In the genomic region with DNA sequence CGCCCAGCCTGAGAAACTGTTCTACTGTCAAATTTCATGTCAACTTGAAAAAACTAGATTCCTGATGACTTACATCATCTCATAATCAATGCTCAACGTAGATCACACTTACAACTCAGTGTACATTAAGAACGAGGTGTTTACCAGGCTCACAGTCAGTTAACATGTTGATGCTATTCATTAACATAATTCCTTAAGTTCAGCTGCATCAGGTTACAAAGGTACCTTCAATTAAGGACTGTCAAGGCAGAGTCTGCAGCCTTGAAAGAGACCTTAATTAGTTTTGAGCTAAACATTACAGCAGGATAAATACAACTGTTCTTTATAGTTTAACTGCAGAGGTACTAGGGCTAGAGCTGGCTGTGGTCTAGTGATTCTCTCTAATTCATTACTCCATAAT, we compare ENCODE assay signal across 9 cellular contexts. TPM values are rescaled to one million over a fixed set of nuclear protein-coding genes. Genes with fewer than 3 reads are reported as not detected.
DNase-seq lines count a peak whose midpoint lies in the region; ATAC-seq, FAIRE-seq and TF ChIP-seq lines count a peak whose summit lies in the region.
"Had no signal": no experiment of that assay in that cellular context is flagged by ENCODE, and none has a peak within 500 bp of the region (broad histone marks: within the 10 kb centered on the region; RNA-seq: fewer than 3 reads in every experiment).

No MANE protein-coding gene starts in this region.

- TF ChIP-seq POLR2A in NB4 (IDR thresholded peaks at IDR 0.05; ENCODE audit: extremely low read depth, insufficient read length) (no peak), GM12891 (IDR thresholded peaks at IDR 0.05; ENCODE audit: low read depth, low read length) (no peak)

- H3K9ac ChIP-seq in neural progenitor cell = no peak overlapping the region

- H3K27me3 ChIP-seq in CD4-positive, alpha-beta T cell (ENCODE audit: control insufficient read depth, insufficient read depth, low read length) = no peaks in the 10 kb centered on the region
- H3K27me3 ChIP-seq in neural progenitor cell = no peaks in the 10 kb centered on the region

- peaks cover 43% of the 10 kb centered on the region for H3K79me2 ChIP-seq in neural progenitor cell (ENCODE audit: low read depth)

- H3K27ac Mint-ChIP-seq in CD4-positive, alpha-beta T cell = peak overlapping the region; percentile 97
- peak overlapping the region; percentile 99 for H3K27ac Mint-ChIP-seq in dendritic cell treated with granulocyte-macrophage colony-stimulating factor and Interleukin-4, amounts not matched to agents 40 ng/mL and 50 ng/mL, for 4 days
- H3K27ac Mint-ChIP-seq in neural progenitor cell = no peak overlapping the region

- peaks cover 16% of the 10 kb centered on the region for H3K4me1 ChIP-seq in neural progenitor cell

- no peak overlapping the region for H3K27ac ChIP-seq in CD4-positive, alpha-beta T cell (ENCODE audit: low read depth, low read length)
- H3K27ac ChIP-seq in neural progenitor cell = no peak overlapping the region

- DNase-seq in CD4-positive, alpha-beta T cell = no peak
- DNase-seq in NB4 (ENCODE audit: low read depth) (no peak), neural progenitor cell (ENCODE audit: low spot score) (no peak), SK-N-DZ (ENCODE audit: low spot score) (no peak), omental fat pad (ENCODE audit: low spot score) (no peak), DMS79 treated with DMSO at 0.1 percent for 48 hours (lab: John Stamatoyannopoulos, UW) (no peak), GM12891 (ENCODE audit: insufficient read length, low spot score) (no peak)
- DNase-seq: stimulated activated CD4-positive, alpha-beta T cell treated with anti-CD3 and anti-CD28 coated beads, Interleukin-15, amount 100 ng/mL, for 24 hours had no signal

- no peaks in the 10 kb centered on the region for H3K27me3 Mint-ChIP-seq in CD4-positive, alpha-beta T cell
- H3K27me3 Mint-ChIP-seq in dendritic cell treated with granulocyte-macrophage colony-stimulating factor and Interleukin-4, amounts not matched to agents 40 ng/mL and 50 ng/mL, for 4 days = no peaks in the 10 kb centered on the region
- H3K27me3 Mint-ChIP-seq in neural progenitor cell (ENCODE audit: insufficient read depth, low read depth) = peaks cover 7% of the 10 kb centered on the region

- peaks cover 69% of the 10 kb centered on the region for H3K36me3 Mint-ChIP-seq in CD4-positive, alpha-beta T cell (ENCODE audit: low read depth)
- H3K36me3 Mint-ChIP-seq in dendritic cell treated with granulocyte-macrophage colony-stimulating factor and Interleukin-4, amounts not matched to agents 40 ng/mL and 50 ng/mL, for 4 days (ENCODE audit: low read depth) = peaks cover 64% of the 10 kb centered on the region
- peaks cover 27% of the 10 kb centered on the region for H3K36me3 Mint-ChIP-seq in neural progenitor cell

- ATAC-seq in CD4-positive, alpha-beta T cell (ENCODE audit: poor library complexity) = no peak
- ATAC-seq in omental fat pad (ENCODE audit: low FRiP score) = no peak

- H3K4me3 ChIP-seq in NB4 (ENCODE audit: low read depth, low read length) (peak overlapping the region; percentile 81), neural progenitor cell (peak overlapping the region; percentile 99)

- H3K4me1 Mint-ChIP-seq in CD4-positive, alpha-beta T cell (ENCODE audit: low read depth) = peaks cover 58% of the 10 kb centered on the region
- peaks cover 71% of the 10 kb centered on the region for H3K4me1 Mint-ChIP-seq in dendritic cell treated with granulocyte-macrophage colony-stimulating factor and Interleukin-4, amounts not matched to agents 40 ng/mL and 50 ng/mL, for 4 days (ENCODE audit: low read depth)
- H3K4me1 Mint-ChIP-seq in neural progenitor cell = peaks cover 37% of the 10 kb centered on the region

- peak overlapping the region; percentile 94 for H3K4me2 ChIP-seq in neural progenitor cell

- H3F3A ChIP-seq in neural progenitor cell (ENCODE audit: low read depth) = peaks cover 20% of the 10 kb centered on the region

- CTCF ChIA-PET in CD4-positive, alpha-beta T cell (lab: Charles Lee) = interaction anchor here (1.0 to 1.6 kb wide), 2 partner anchors 9 to 46 kb away, joined by 3 to 7 read pairs; no protein-coding TSS in a partner anchor

- TF ChIP-seq CTCF in CD4-positive, alpha-beta T cell (IDR thresholded peaks at IDR 0.05) = no peak
- no peak for TF ChIP-seq CTCF in NB4 (IDR thresholded peaks at IDR 0.05; ENCODE audit: low read depth, low read length)
- no peak for TF ChIP-seq CTCF in neural progenitor cell (IDR thresholded peaks at IDR 0.05)
- no peak for TF ChIP-seq CTCF in omental fat pad (IDR thresholded peaks at IDR 0.05)

- no peaks in the 10 kb centered on the region for H3K9me3 Mint-ChIP-seq in CD4-positive, alpha-beta T cell
- H3K9me3 Mint-ChIP-seq in dendritic cell treated with granulocyte-macrophage colony-stimulating factor and Interleukin-4, amounts not matched to agents 40 ng/mL and 50 ng/mL, for 4 days = no peaks in the 10 kb centered on the region
- H3K9me3 Mint-ChIP-seq in neural progenitor cell = no peaks in the 10 kb centered on the region

- peak overlapping the region; percentile 99 for H3K4me3 Mint-ChIP-seq in CD4-positive, alpha-beta T cell
- H3K4me3 Mint-ChIP-seq in dendritic cell treated with granulocyte-macrophage colony-stimulating factor and Interleukin-4, amounts not matched to agents 40 ng/mL and 50 ng/mL, for 4 days = peak overlapping the region; percentile 90
- peak overlapping the region; percentile 93 for H3K4me3 Mint-ChIP-seq in neural progenitor cell

- H3K36me3 ChIP-seq in neural progenitor cell = peaks cover 10% of the 10 kb centered on the region

- FAIRE-seq in GM12891 (lab: Jason Lieb, UNC) = no peak

- H3K9me3 ChIP-seq in CD4-positive, alpha-beta T cell (ENCODE audit: control insufficient read depth, low read length) = no peaks in the 10 kb centered on the region
- H3K9me3 ChIP-seq in neural progenitor cell (ENCODE audit: low read depth) = no peaks in the 10 kb centered on the region

- no peak overlapping the region for H2AFZ ChIP-seq in neural progenitor cell (replicated peaks)

- POLR2A ChIA-PET in CD4-positive, alpha-beta T cell (lab: Charles Lee) = interaction anchor here (0.8 to 4.3 kb wide), 6 partner anchors 9 to 79 kb away, joined by 3 to 65 read pairs (median 6); no protein-coding TSS in a partner anchor

- H4K20me1 ChIP-seq in neural progenitor cell (ENCODE audit: low read depth) = peaks cover 37% of the 10 kb centered on the region

- intact Hi-C loops in CD4-positive, alpha-beta T cell (cut with DNase I, micrococcal nuclease) = loop anchor here (1.0 to 10.0 kb wide), 9 partner anchors 15 to 510 kb away; partner anchors contain the start of gene AXIN2 (in 1 of the 2)
- intact Hi-C loops in dendritic cell treated with granulocyte-macrophage colony-stimulating factor and Interleukin-4, amounts not matched to agents 40 ng/mL and 50 ng/mL, for 4 days (cut with micrococcal nuclease) = loop anchor here (5.0 kb wide), 3 partner anchors 37 to 48 kb away; no protein-coding TSS in a partner anchor

TF ChIP-seq in GM12891, 5 proteins besides CTCF, POLR2A, EP300 and RAD21:
- no peak for TF ChIP-seq POU2F2 (IDR thresholded peaks at IDR 0.05; ENCODE audit: low read depth, low read length)
- no peak for TF ChIP-seq TAF1 (IDR thresholded peaks at IDR 0.05; ENCODE audit: low read depth, low read length)
- TF ChIP-seq SPI1 (IDR thresholded peaks at IDR 0.05; ENCODE audit: low read depth, low read length) = no peak
- TF ChIP-seq PAX5 (IDR thresholded peaks at IDR 0.05; ENCODE audit: insufficient read depth, low read length, severe bottlenecking) = no peak
- no peak for TF ChIP-seq POLR2AphosphoS5 (IDR thresholded peaks at IDR 0.05; ENCODE audit: low read depth, low read length)

RNA-seq across cellular contexts. Expression of gene GNA13, which starts 1.9 kb away (rescaled TPM):
- total RNA-seq in CD4-positive, alpha-beta T cell = 100 to 1,000 TPM; 128 to 131 TPM
- total RNA-seq in neural progenitor cell (ENCODE audit: low replicate concordance) (51.7 and 73.8 TPM in 2 replicates), omental fat pad (10 to 100 TPM; 48.8 to 92.5 (median 63.3) TPM)
- polyA plus RNA-seq in SK-N-DZ (2014; cell fraction: cytosol; rRNA removed) = 48.0 and 50.7 TPM in 2 replicates
- polyA plus RNA-seq in SK-N-DZ (2014; cell fraction: nucleus; rRNA removed) = 21.3 and 23.7 TPM in 2 replicates
- 19.4 TPM for polyA plus RNA-seq in GM12891 (2012; ENCODE audit: low read depth, missing spikeins)
